Comparison of ENCODE assay signal across 1 cellular context in the genomic region with DNA sequence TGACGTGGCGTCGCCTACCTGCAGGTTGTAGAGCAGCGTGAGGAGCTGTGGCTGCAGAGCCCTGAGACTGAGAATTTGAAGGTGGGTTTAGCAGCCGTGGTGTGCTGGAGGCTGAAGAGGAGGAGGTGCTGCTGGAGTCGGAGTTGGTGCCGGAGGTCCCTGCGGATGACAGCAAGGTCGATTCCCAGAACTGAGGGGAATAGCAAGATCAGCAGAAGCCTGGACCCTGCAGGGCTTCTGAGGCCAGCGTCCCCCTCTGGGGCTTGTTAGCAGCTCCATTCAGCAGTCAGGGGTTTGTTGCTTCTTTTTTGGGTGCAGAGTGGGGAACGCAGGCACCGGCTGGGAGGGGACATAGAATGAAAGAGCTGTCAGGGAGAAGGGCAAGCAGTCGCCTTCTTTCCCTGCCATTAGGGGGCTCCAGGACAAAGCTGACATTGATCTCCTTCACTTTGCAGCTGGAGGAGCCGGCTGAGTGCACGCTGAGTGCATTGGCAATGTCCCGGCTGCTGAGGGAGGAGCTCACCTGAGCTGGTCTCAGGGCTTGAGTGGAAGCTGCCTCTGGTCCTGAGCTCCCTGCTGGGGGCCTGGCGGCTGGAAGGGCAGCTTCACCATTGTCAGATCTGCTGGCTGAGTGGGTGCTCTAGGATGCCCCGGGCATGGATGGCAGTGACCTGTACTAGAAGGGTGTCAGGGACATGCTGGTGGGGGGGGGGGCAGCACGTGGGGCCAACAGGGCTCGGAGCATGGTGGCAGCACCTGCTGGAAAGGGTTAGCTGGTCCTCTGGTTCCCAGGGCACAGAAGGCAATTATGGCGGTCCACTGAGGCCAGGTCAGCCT.
TF ChIP-seq lines count a peak whose summit lies in the region.

No MANE protein-coding gene starts in this region.

TF ChIP-seq in GM23338, 12 proteins besides CTCF, POLR2A, EP300 and RAD21 (continued from another document):
- TF ChIP-seq POLR2AphosphoS5 (IDR thresholded peaks at IDR 0.05; ENCODE audit: low read depth), result no peak
- no peak for TF ChIP-seq EZH2phosphoT487 (IDR thresholded peaks at IDR 0.05; ENCODE audit: unreplicated experiment)
- TF ChIP-seq JUNB (IDR thresholded peaks at IDR 0.05; ENCODE audit: unreplicated experiment), result no peak
- no peak for TF ChIP-seq CREB1 (CRISPR knock-in tag; IDR thresholded peaks at IDR 0.05; ENCODE audit: low read depth)
- no peak for TF ChIP-seq EZH2 (IDR thresholded peaks at IDR 0.05; ENCODE audit: low read depth, unreplicated experiment)
- TF ChIP-seq ZNF114 (CRISPR knock-in tag; IDR thresholded peaks at IDR 0.05), result no peak
- TF ChIP-seq NANOG (IDR thresholded peaks at IDR 0.05; ENCODE audit: borderline replicate concordance), result no peak
- TF ChIP-seq, protein P1, sequence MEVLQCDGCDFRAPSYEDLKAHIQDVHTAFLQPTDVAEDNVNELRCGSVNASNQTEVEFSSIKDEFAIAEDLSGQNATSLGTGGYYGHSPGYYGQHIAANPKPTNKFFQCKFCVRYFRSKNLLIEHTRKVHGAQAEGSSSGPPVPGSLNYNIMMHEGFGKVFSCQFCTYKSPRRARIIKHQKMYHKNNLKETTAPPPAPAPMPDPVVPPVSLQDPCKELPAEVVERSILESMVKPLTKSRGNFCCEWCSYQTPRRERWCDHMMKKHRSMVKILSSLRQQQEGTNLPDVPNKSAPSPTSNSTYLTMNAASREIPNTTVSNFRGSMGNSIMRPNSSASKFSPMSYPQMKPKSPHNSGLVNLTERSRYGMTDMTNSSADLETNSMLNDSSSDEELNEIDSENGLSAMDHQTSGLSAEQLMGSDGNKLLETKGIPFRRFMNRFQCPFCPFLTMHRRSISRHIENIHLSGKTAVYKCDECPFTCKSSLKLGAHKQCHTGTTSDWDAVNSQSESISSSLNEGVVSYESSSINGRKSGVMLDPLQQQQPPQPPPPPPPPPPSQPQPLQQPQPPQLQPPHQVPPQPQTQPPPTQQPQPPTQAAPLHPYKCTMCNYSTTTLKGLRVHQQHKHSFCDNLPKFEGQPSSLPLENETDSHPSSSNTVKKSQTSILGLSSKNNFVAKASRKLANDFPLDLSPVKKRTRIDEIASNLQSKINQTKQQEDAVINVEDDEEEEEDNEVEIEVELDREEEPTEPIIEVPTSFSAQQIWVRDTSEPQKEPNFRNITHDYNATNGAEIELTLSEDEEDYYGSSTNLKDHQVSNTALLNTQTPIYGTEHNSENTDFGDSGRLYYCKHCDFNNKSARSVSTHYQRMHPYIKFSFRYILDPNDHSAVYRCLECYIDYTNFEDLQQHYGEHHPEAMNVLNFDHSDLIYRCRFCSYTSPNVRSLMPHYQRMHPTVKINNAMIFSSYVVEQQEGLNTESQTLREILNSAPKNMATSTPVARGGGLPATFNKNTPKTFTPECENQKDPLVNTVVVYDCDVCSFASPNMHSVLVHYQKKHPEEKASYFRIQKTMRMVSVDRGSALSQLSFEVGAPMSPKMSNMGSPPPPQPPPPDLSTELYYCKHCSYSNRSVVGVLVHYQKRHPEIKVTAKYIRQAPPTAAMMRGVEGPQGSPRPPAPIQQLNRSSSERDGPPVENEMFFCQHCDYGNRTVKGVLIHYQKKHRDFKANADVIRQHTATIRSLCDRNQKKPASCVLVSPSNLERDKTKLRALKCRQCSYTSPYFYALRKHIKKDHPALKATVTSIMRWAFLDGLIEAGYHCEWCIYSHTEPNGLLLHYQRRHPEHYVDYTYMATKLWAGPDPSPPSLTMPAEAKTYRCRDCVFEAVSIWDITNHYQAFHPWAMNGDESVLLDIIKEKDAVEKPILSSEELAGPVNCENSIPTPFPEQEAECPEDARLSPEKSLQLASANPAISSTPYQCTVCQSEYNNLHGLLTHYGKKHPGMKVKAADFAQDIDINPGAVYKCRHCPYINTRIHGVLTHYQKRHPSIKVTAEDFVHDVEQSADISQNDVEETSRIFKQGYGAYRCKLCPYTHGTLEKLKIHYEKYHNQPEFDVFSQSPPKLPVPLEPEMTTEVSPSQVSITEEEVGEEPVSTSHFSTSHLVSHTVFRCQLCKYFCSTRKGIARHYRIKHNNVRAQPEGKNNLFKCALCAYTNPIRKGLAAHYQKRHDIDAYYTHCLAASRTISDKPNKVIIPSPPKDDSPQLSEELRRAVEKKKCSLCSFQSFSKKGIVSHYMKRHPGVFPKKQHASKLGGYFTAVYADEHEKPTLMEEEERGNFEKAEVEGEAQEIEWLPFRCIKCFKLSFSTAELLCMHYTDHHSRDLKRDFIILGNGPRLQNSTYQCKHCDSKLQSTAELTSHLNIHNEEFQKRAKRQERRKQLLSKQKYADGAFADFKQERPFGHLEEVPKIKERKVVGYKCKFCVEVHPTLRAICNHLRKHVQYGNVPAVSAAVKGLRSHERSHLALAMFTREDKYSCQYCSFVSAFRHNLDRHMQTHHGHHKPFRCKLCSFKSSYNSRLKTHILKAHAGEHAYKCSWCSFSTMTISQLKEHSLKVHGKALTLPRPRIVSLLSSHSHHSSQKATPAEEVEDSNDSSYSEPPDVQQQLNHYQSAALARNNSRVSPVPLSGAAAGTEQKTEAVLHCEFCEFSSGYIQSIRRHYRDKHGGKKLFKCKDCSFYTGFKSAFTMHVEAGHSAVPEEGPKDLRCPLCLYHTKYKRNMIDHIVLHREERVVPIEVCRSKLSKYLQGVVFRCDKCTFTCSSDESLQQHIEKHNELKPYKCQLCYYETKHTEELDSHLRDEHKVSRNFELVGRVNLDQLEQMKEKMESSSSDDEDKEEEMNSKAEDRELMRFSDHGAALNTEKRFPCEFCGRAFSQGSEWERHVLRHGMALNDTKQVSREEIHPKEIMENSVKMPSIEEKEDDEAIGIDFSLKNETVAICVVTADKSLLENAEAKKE (CRISPR knock-in tag; IDR thresholded peaks at IDR 0.05), result no peak
- TF ChIP-seq, protein P2, sequence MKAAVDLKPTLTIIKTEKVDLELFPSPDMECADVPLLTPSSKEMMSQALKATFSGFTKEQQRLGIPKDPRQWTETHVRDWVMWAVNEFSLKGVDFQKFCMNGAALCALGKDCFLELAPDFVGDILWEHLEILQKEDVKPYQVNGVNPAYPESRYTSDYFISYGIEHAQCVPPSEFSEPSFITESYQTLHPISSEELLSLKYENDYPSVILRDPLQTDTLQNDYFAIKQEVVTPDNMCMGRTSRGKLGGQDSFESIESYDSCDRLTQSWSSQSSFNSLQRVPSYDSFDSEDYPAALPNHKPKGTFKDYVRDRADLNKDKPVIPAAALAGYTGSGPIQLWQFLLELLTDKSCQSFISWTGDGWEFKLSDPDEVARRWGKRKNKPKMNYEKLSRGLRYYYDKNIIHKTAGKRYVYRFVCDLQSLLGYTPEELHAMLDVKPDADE (IDR thresholded peaks at IDR 0.05), result no peak
